In the genomic region with DNA sequence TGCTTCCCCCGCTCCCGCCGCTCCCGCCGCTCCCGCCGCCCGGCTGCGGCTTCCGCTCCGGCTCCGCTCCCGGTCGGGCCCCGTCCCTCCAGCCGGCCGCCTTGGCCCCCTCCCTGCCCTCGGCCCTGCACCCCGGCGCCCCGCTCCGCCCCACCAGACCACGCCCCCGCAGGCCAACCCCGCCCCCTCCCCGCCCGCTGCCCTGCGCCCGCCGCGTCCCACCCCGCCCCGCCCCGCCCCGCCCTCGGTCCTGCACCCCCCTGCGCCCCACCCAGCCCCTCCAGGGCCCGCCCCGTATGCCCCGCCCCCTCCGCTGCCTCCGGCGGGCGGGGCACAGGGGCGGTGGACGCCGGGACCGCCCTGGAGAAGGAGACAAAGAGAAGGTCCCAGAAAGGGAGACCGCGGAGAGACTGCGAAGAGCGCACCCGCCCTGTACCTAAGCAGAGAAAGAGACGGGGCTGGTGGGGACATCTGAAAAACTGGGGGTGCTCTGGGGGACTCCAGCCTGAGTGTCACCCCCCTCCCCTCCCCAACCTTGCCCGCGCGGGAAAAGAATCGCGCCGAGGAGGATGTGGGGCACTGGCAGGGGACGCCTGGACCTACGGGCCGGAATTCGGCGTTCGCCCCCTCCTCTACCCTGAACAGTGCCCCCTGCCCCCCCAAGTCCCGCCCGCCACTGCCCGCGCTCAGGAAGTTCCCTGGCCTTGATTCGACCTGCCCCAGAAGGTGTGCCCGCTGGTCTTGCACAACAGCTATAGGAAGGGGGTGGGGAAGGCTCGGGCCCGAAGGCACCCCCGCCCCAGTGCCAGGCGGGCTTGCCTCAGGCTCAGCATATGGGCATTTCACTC, we compare ENCODE assay signal across 1 cellular context.
A peak's percentile ranks its signal among the peaks of the same experiment; 100 is the strongest.
TF ChIP-seq lines count a peak whose summit lies in the region.

No MANE protein-coding gene starts in this region.

TF ChIP-seq in H1, 55 proteins besides CTCF, POLR2A, EP300 and RAD21:
- TF ChIP-seq POU5F1 (IDR thresholded peaks at IDR 0.05; ENCODE audit: low read depth, low read length) (no peak), YY1 (IDR thresholded peaks at IDR 0.05; ENCODE audit: low read depth, low read length) (no peak), MAFK (IDR thresholded peaks at IDR 0.05; ENCODE audit: low read depth, low read length) (no peak), KDM4A (IDR thresholded peaks at IDR 0.05; ENCODE audit: low read depth, low read length, severe bottlenecking) (peak; percentile 25), HDAC6 (IDR thresholded peaks at IDR 0.05; ENCODE audit: low read depth, low read length) (no peak), ZNF274 (IDR thresholded peaks at IDR 0.05; ENCODE audit: borderline replicate concordance, extremely low read depth, low read length) (no peak), BRCA1 (IDR thresholded peaks at IDR 0.05; ENCODE audit: low read depth, low read length) (no peak), BCL11A (IDR thresholded peaks at IDR 0.05; ENCODE audit: low read depth in 2 of 2, low read length in 2 of 2) (no peak), RXRA (IDR thresholded peaks at IDR 0.05; ENCODE audit: insufficient read depth, low read depth, low read length) (no peak), SIRT6 (IDR thresholded peaks at IDR 0.05; ENCODE audit: low read length) (no peak), POLR2AphosphoS5 (IDR thresholded peaks at IDR 0.05; ENCODE audit: low read depth, low read length) (peak; percentile 59; the same call in 1 of the 2 replicates), TBP (IDR thresholded peaks at IDR 0.05; ENCODE audit: low read depth, low read length) (no peak), CHD2 (IDR thresholded peaks at IDR 0.05; ENCODE audit: low read length) (no peak), GABPA (IDR thresholded peaks at IDR 0.05; ENCODE audit: borderline replicate concordance, insufficient read depth, low read length) (no peak), KDM5A (IDR thresholded peaks at IDR 0.05; ENCODE audit: low read length) (no peak), SRF (IDR thresholded peaks at IDR 0.05; ENCODE audit: low read depth, low read length) (no peak), GTF2F1 (IDR thresholded peaks at IDR 0.05; ENCODE audit: borderline replicate concordance, low read depth, low read length) (no peak), TEAD4 (IDR thresholded peaks at IDR 0.05; ENCODE audit: low read depth, low read length) (no peak), NRF1 (IDR thresholded peaks at IDR 0.05; ENCODE audit: low read depth, low read length) (no peak), SP1 (IDR thresholded peaks at IDR 0.05; ENCODE audit: low read depth, low read length) (0 out of 2 replicates have a peak, but pooled peaks have one; percentile 32), EZH2 (IDR thresholded peaks at IDR 0.05; ENCODE audit: low read depth, low read length, severe bottlenecking) (no peak), HDAC2 (IDR thresholded peaks at IDR 0.05; ENCODE audit: borderline replicate concordance in 1 of 2, low read depth in 2 of 2, low read length in 2 of 2) (no peak), CTBP2 (IDR thresholded peaks at IDR 0.05; ENCODE audit: borderline replicate concordance, insufficient read depth, insufficient read length, low read length) (no peak), TCF12 (IDR thresholded peaks at IDR 0.05; ENCODE audit: low read depth, low read length) (no peak), CHD1 (IDR thresholded peaks at IDR 0.05; ENCODE audit: low read depth, low read length) (no peak), CBX5 (IDR thresholded peaks at IDR 0.05; ENCODE audit: low read depth, low read length) (no peak), CEBPB (IDR thresholded peaks at IDR 0.05; ENCODE audit: low read depth, low read length) (peak; percentile 95), KDM1A (IDR thresholded peaks at IDR 0.05; ENCODE audit: borderline replicate concordance, low read length) (no peak), PHF8 (conservative IDR thresholded peaks at IDR 0.05; ENCODE audit: low read depth, low read length) (peak; percentile 66), SUZ12 (IDR thresholded peaks at IDR 0.05; ENCODE audit: low read length) (no peak), SP2 (IDR thresholded peaks at IDR 0.05; ENCODE audit: low read length) (no peak), RNF2 (IDR thresholded peaks at IDR 0.05; ENCODE audit: borderline replicate concordance, low read depth, low read length, missing control alignments, poor library complexity, severe bottlenecking) (no peak), JUN (IDR thresholded peaks at IDR 0.05; ENCODE audit: low read depth, low read length) (no peak), CBX8 (IDR thresholded peaks at IDR 0.05; ENCODE audit: borderline replicate concordance, low read depth, low read length) (no peak), FOSL1 (IDR thresholded peaks at IDR 0.05; ENCODE audit: insufficient read depth, low read depth, low read length) (no peak), BACH1 (IDR thresholded peaks at IDR 0.05; ENCODE audit: low read length) (no peak), CREB1 (IDR thresholded peaks at IDR 0.05) (no peak; the same call in 1 of the 2 replicates), SIX5 (IDR thresholded peaks at IDR 0.05; ENCODE audit: low read depth, low read length) (no peak), SAP30 (IDR thresholded peaks at IDR 0.05; ENCODE audit: insufficient read depth, insufficient replicate concordance, low read length) (no peak), TAF1 (IDR thresholded peaks at IDR 0.05; ENCODE audit: low read depth, low read length) (peak; percentile 52; the same call in 1 of the 2 replicates), EGR1 (IDR thresholded peaks at IDR 0.05; ENCODE audit: borderline replicate concordance, low read depth, low read length) (no peak), SP4 (IDR thresholded peaks at IDR 0.05; ENCODE audit: low read length) (no peak), SIN3A (conservative IDR thresholded peaks at IDR 0.05 in 1 of 2, IDR thresholded peaks at IDR 0.05 in 1 of 2; ENCODE audit: low read depth in 1 of 2, low read length in 2 of 2) (no peak), TAF7 (optimal IDR thresholded peaks at IDR 0.05; ENCODE audit: borderline replicate concordance, low read depth, low read length) (no peak), NANOG (IDR thresholded peaks at IDR 0.05; ENCODE audit: insufficient read depth, low read depth, low read length, poor library complexity, severe bottlenecking) (no peak), ASH2L (IDR thresholded peaks at IDR 0.05; ENCODE audit: low read length) (peak; percentile 49), JUND (IDR thresholded peaks at IDR 0.05; ENCODE audit: low read length) (no peak), RFX5 (IDR thresholded peaks at IDR 0.05; ENCODE audit: borderline replicate concordance, low read depth, low read length) (no peak), RBBP5 (IDR thresholded peaks at IDR 0.05; ENCODE audit: borderline replicate concordance, low read depth, low read length) (no peak)
- TF ChIP-seq, protein P1, sequence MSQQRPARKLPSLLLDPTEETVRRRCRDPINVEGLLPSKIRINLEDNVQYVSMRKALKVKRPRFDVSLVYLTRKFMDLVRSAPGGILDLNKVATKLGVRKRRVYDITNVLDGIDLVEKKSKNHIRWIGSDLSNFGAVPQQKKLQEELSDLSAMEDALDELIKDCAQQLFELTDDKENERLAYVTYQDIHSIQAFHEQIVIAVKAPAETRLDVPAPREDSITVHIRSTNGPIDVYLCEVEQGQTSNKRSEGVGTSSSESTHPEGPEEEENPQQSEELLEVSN (IDR thresholded peaks at IDR 0.05), result no peak; the same call in 1 of the 2 replicates
- TF ChIP-seq, protein P2, sequence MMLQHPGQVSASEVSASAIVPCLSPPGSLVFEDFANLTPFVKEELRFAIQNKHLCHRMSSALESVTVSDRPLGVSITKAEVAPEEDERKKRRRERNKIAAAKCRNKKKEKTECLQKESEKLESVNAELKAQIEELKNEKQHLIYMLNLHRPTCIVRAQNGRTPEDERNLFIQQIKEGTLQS (IDR thresholded peaks at IDR 0.05; ENCODE audit: insufficient read depth, low read depth, low read length), result no peak
- TF ChIP-seq, protein P3, sequence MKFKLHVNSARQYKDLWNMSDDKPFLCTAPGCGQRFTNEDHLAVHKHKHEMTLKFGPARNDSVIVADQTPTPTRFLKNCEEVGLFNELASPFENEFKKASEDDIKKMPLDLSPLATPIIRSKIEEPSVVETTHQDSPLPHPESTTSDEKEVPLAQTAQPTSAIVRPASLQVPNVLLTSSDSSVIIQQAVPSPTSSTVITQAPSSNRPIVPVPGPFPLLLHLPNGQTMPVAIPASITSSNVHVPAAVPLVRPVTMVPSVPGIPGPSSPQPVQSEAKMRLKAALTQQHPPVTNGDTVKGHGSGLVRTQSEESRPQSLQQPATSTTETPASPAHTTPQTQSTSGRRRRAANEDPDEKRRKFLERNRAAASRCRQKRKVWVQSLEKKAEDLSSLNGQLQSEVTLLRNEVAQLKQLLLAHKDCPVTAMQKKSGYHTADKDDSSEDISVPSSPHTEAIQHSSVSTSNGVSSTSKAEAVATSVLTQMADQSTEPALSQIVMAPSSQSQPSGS (IDR thresholded peaks at IDR 0.05; ENCODE audit: low read length), result no peak
- TF ChIP-seq, protein P4, sequence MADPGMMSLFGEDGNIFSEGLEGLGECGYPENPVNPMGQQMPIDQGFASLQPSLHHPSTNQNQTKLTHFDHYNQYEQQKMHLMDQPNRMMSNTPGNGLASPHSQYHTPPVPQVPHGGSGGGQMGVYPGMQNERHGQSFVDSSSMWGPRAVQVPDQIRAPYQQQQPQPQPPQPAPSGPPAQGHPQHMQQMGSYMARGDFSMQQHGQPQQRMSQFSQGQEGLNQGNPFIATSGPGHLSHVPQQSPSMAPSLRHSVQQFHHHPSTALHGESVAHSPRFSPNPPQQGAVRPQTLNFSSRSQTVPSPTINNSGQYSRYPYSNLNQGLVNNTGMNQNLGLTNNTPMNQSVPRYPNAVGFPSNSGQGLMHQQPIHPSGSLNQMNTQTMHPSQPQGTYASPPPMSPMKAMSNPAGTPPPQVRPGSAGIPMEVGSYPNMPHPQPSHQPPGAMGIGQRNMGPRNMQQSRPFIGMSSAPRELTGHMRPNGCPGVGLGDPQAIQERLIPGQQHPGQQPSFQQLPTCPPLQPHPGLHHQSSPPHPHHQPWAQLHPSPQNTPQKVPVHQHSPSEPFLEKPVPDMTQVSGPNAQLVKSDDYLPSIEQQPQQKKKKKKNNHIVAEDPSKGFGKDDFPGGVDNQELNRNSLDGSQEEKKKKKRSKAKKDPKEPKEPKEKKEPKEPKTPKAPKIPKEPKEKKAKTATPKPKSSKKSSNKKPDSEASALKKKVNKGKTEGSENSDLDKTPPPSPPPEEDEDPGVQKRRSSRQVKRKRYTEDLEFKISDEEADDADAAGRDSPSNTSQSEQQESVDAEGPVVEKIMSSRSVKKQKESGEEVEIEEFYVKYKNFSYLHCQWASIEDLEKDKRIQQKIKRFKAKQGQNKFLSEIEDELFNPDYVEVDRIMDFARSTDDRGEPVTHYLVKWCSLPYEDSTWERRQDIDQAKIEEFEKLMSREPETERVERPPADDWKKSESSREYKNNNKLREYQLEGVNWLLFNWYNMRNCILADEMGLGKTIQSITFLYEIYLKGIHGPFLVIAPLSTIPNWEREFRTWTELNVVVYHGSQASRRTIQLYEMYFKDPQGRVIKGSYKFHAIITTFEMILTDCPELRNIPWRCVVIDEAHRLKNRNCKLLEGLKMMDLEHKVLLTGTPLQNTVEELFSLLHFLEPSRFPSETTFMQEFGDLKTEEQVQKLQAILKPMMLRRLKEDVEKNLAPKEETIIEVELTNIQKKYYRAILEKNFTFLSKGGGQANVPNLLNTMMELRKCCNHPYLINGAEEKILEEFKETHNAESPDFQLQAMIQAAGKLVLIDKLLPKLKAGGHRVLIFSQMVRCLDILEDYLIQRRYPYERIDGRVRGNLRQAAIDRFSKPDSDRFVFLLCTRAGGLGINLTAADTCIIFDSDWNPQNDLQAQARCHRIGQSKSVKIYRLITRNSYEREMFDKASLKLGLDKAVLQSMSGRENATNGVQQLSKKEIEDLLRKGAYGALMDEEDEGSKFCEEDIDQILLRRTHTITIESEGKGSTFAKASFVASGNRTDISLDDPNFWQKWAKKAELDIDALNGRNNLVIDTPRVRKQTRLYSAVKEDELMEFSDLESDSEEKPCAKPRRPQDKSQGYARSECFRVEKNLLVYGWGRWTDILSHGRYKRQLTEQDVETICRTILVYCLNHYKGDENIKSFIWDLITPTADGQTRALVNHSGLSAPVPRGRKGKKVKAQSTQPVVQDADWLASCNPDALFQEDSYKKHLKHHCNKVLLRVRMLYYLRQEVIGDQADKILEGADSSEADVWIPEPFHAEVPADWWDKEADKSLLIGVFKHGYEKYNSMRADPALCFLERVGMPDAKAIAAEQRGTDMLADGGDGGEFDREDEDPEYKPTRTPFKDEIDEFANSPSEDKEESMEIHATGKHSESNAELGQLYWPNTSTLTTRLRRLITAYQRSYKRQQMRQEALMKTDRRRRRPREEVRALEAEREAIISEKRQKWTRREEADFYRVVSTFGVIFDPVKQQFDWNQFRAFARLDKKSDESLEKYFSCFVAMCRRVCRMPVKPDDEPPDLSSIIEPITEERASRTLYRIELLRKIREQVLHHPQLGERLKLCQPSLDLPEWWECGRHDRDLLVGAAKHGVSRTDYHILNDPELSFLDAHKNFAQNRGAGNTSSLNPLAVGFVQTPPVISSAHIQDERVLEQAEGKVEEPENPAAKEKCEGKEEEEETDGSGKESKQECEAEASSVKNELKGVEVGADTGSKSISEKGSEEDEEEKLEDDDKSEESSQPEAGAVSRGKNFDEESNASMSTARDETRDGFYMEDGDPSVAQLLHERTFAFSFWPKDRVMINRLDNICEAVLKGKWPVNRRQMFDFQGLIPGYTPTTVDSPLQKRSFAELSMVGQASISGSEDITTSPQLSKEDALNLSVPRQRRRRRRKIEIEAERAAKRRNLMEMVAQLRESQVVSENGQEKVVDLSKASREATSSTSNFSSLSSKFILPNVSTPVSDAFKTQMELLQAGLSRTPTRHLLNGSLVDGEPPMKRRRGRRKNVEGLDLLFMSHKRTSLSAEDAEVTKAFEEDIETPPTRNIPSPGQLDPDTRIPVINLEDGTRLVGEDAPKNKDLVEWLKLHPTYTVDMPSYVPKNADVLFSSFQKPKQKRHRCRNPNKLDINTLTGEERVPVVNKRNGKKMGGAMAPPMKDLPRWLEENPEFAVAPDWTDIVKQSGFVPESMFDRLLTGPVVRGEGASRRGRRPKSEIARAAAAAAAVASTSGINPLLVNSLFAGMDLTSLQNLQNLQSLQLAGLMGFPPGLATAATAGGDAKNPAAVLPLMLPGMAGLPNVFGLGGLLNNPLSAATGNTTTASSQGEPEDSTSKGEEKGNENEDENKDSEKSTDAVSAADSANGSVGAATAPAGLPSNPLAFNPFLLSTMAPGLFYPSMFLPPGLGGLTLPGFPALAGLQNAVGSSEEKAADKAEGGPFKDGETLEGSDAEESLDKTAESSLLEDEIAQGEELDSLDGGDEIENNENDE (IDR thresholded peaks at IDR 0.05; ENCODE audit: insufficient replicate concordance, low read length), result no peak
- TF ChIP-seq, protein P5, sequence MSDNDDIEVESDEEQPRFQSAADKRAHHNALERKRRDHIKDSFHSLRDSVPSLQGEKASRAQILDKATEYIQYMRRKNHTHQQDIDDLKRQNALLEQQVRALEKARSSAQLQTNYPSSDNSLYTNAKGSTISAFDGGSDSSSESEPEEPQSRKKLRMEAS (IDR thresholded peaks at IDR 0.05), result no peak
- TF ChIP-seq, protein P6, sequence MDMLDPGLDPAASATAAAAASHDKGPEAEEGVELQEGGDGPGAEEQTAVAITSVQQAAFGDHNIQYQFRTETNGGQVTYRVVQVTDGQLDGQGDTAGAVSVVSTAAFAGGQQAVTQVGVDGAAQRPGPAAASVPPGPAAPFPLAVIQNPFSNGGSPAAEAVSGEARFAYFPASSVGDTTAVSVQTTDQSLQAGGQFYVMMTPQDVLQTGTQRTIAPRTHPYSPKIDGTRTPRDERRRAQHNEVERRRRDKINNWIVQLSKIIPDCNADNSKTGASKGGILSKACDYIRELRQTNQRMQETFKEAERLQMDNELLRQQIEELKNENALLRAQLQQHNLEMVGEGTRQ (IDR thresholded peaks at IDR 0.05; ENCODE audit: low read length), result no peak
TF ChIP-seq in H1: peak in this region for 7.
